21 cellular contexts compared by ENCODE assay signal in the genomic region with DNA sequence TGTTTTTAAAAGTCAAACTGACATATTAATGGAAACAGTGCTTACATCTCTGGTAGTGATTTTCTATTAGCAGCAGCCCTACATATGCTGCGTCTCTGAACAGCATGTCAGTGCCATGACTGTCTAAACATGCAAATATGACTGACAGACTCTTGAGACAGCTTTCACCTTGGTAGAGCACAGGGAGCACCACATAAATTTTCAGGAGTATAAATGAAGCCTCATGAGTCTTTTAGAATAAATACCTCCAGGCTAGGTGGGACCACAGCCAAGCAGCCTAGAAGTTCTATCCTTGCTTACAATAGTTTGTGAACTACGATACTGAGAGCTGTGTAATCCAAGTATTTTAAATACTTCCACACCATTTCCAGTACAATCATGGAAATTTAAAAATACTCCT.
"Had no signal": no experiment of that assay in that cellular context is flagged by ENCODE, and none has a peak within 500 bp of the region (broad histone marks: within the 10 kb centered on the region; RNA-seq: fewer than 3 reads in every experiment).

No MANE protein-coding gene starts in this region.

- ATAC-seq: mucosa of descending colon; right lobe of liver; stimulated activated naive CD8-positive, alpha-beta T cell treated with anti-CD3 and anti-CD28 coated beads, Interleukin-15, amount 100 ng/mL, for 72 hours; WTC11 had no signal

- H3K9me3 ChIP-seq: mucosa of descending colon, right lobe of liver, suprapubic skin, transverse colon, vagina had no signal

- H3K4me1 ChIP-seq: neural progenitor cell, suprapubic skin, transverse colon, vagina had no signal

- H3K36me3 ChIP-seq: neural progenitor cell, right lobe of liver, suprapubic skin, transverse colon, vagina had no signal

- H3K27ac ChIP-seq: neural progenitor cell, right lobe of liver, suprapubic skin, transverse colon, vagina had no signal

- DNase-seq: activated CD4-positive, alpha-beta memory T cell treated with anti-CD3 and anti-CD28 coated beads for 36 hours; activated CD4-positive, alpha-beta T cell treated with anti-CD3 and anti-CD28 coated beads for 4 hours; activated naive CD8-positive, alpha-beta T cell treated with anti-CD3 and anti-CD28 coated beads for 36 hours; activated T-cell treated with anti-CD3 and anti-CD28 coated beads for 4 hours; amygdala; caudate nucleus; endodermal cell; erythroblast; mesenchymal stem cell; mucosa of descending colon; naive B cell; right lobe of liver; small intestine; stimulated activated CD4-positive, alpha-beta T cell treated with anti-CD3 and anti-CD28 coated beads, Interleukin-15, amount 100 ng/mL, for 24 hours; stimulated activated CD4-positive, alpha-beta T cell treated with anti-CD3 and anti-CD28 coated beads, Interleukin-2, amount 100 ng/mL, for 48 hours; stimulated activated naive CD8-positive, alpha-beta T cell treated with anti-CD3 and anti-CD28 coated beads, Interleukin-15, amount 100 ng/mL, for 72 hours; transverse colon had no signal

- H3K4me3 ChIP-seq: mucosa of descending colon, neural progenitor cell, right lobe of liver, suprapubic skin, transverse colon, vagina had no signal

- H3K27me3 ChIP-seq: neural progenitor cell, right lobe of liver, suprapubic skin, transverse colon, vagina had no signal
